ENCODE assay signal across 29 cellular contexts in genomic region chr2:20210462-20210861, GRCh38. TPM values are rescaled to one million over a fixed set of nuclear protein-coding genes. Genes with fewer than 3 reads are reported as not detected.
DNase-seq lines count a peak whose midpoint lies in the region; ATAC-seq and TF ChIP-seq lines count a peak whose summit lies in the region.
"Had no signal": no experiment of that assay in that cellular context is flagged by ENCODE, and none has a peak within 500 bp of the region (broad histone marks: within the 10 kb centered on the region; RNA-seq: fewer than 3 reads in every experiment).

No MANE protein-coding gene starts in this region.

- H3K4me1 ChIP-seq in breast epithelium (peaks cover 7 to 53% of the 10 kb centered on the region in 2 donors), right lobe of liver (peaks cover 0 to 99% (median 40%) of the 10 kb centered on the region in 4 donors), ascending aorta (no peaks in the 10 kb centered on the region)
- H3K4me1 ChIP-seq: left ventricle myocardium inferior, sigmoid colon had no signal

- peaks cover 8% of the 10 kb centered on the region for H3K36me3 Mint-ChIP-seq in type B pancreatic cell
- no peaks in the 10 kb centered on the region for H3K36me3 Mint-ChIP-seq in activated naive CD8-positive, alpha-beta T cell treated with anti-CD3 and anti-CD28 coated beads, Interleukin-2, amount 50 U/mL, for 24 hours (ENCODE audit: low read depth)
- H3K36me3 Mint-ChIP-seq: mesothelial cell of epicardium, naive B cell had no signal

- H3K27ac Mint-ChIP-seq in type B pancreatic cell, result peak overlapping the region; percentile 83
- no peak overlapping the region for H3K27ac Mint-ChIP-seq in activated naive CD8-positive, alpha-beta T cell treated with anti-CD3 and anti-CD28 coated beads, Interleukin-2, amount 50 U/mL, for 24 hours
- H3K27ac Mint-ChIP-seq: activated CD8-positive, alpha-beta T cell treated with anti-CD3 and anti-CD28 coated beads, Interleukin-2, amount 10 ng/mL, durations not matched to agents 7 days and 5 days; activated T-helper 2 cell treated with anti-CD3 and anti-CD28 coated beads, Interferon-gamma antibody, Interleukin-2, Interleukin-4, amounts not matched to agents 10 μg/mL and 5 μg/mL and 100 μg/mL, durations not matched to agents 14 hours and 24 hours and 36 hours; progenitor cell of endocrine pancreas had no signal

- H3K9me3 Mint-ChIP-seq in type B pancreatic cell, result no peaks in the 10 kb centered on the region
- H3K9me3 Mint-ChIP-seq in activated naive CD8-positive, alpha-beta T cell treated with anti-CD3 and anti-CD28 coated beads, Interleukin-2, amount 50 U/mL, for 24 hours, result no peaks in the 10 kb centered on the region
- H3K9me3 Mint-ChIP-seq: activated T-helper 2 cell treated with anti-CD3 and anti-CD28 coated beads, Interferon-gamma antibody, Interleukin-2, Interleukin-4, amounts not matched to agents 10 μg/mL and 5 μg/mL and 100 μg/mL, durations not matched to agents 14 hours and 24 hours and 36 hours; mesothelial cell of epicardium; naive B cell had no signal

- TF ChIP-seq POLR2A in breast epithelium (IDR thresholded peaks at IDR 0.05) (no peak), right lobe of liver (IDR thresholded peaks at IDR 0.05) (peak; percentile 12)

- TF ChIP-seq CTCF in C4-2B (conservative IDR thresholded peaks at IDR 0.05) (no peak), breast epithelium (IDR thresholded peaks at IDR 0.05) (no peak), right lobe of liver (IDR thresholded peaks at IDR 0.05) (no peak), type B pancreatic cell (conservative IDR thresholded peaks at IDR 0.05) (no peak), ascending aorta (IDR thresholded peaks at IDR 0.05) (no peak)

- H3K27ac ChIP-seq in C4-2B (peak overlapping the region; percentile 90), breast epithelium (peak overlapping the region; percentile 92 to 94), right lobe of liver (peak overlapping the region; percentile 90 to 99 (median 98)), ascending aorta (no peak overlapping the region)
- H3K27ac ChIP-seq: brain microvascular endothelial cell, left ventricle myocardium inferior, sigmoid colon, SJSA1 had no signal

- H3K4me1 Mint-ChIP-seq in type B pancreatic cell (ENCODE audit: unreplicated experiment), result peaks cover 57% of the 10 kb centered on the region
- H3K4me1 Mint-ChIP-seq in activated naive CD8-positive, alpha-beta T cell treated with anti-CD3 and anti-CD28 coated beads, Interleukin-2, amount 50 U/mL, for 24 hours, result no peaks in the 10 kb centered on the region

- no peaks in the 10 kb centered on the region for H3K27me3 Mint-ChIP-seq in type B pancreatic cell
- no peaks in the 10 kb centered on the region for H3K27me3 Mint-ChIP-seq in activated naive CD8-positive, alpha-beta T cell treated with anti-CD3 and anti-CD28 coated beads, Interleukin-2, amount 50 U/mL, for 24 hours
- H3K27me3 Mint-ChIP-seq: naive B cell, progenitor cell of endocrine pancreas had no signal

- no peak for ATAC-seq in right lobe of liver
- no peak for ATAC-seq in activated naive CD8-positive, alpha-beta T cell treated with anti-CD3 and anti-CD28 coated beads, Interleukin-2, amount 50 U/mL, for 24 hours
- ATAC-seq: activated CD8-positive, alpha-beta T cell treated with anti-CD3 and anti-CD28 coated beads, Interleukin-2, amount 10 ng/mL, durations not matched to agents 7 days and 5 days had no signal

- no peak overlapping the region for H3K4me3 Mint-ChIP-seq in type B pancreatic cell
- H3K4me3 Mint-ChIP-seq in activated naive CD8-positive, alpha-beta T cell treated with anti-CD3 and anti-CD28 coated beads, Interleukin-2, amount 50 U/mL, for 24 hours, result no peak overlapping the region
- H3K4me3 Mint-ChIP-seq: activated CD8-positive, alpha-beta T cell treated with anti-CD3 and anti-CD28 coated beads, Interleukin-2, amount 10 ng/mL, durations not matched to agents 7 days and 5 days; mesothelial cell of epicardium; naive B cell had no signal

- intact Hi-C loops in breast epithelium (cut with DNase I; ENCODE audit: low total_unique reads) (no loop called here), right lobe of liver (cut with DNase I) (no loop called here), ascending aorta (cut with DNase I) (no loop called here)

- no peaks in the 10 kb centered on the region for H3K36me3 ChIP-seq in breast epithelium
- no peaks in the 10 kb centered on the region for H3K36me3 ChIP-seq in right lobe of liver
- H3K36me3 ChIP-seq in ascending aorta, result no peaks in the 10 kb centered on the region
- H3K36me3 ChIP-seq: brain microvascular endothelial cell, left ventricle myocardium inferior, sigmoid colon, transverse colon had no signal

- DNase-seq in breast epithelium (ENCODE audit: low spot score in 2 of 2) (no peak), right lobe of liver (peak; percentile 46 to 72 (median 66)), type B pancreatic cell (ENCODE audit: extremely low spot score, unreplicated experiment) (no peak), ascending aorta (ENCODE audit: low spot score in 2 of 2) (no peak), NCI-H2227 treated with DMSO at 0.1 percent for 48 hours (lab: John Stamatoyannopoulos, UW) (no peak), NCI-H2196 treated with DMSO at 0.1 percent for 48 hours (lab: John Stamatoyannopoulos, UW; ENCODE audit: unreplicated experiment) (no peak)
- DNase-seq in activated naive CD8-positive, alpha-beta T cell treated with anti-CD3 and anti-CD28 coated beads, Interleukin-2, amount 50 U/mL, for 24 hours, result no peak
- DNase-seq: activated CD4-positive, alpha-beta T cell treated with anti-CD3 and anti-CD28 coated beads for 4 hours; activated CD8-positive, alpha-beta T cell treated with anti-CD3 and anti-CD28 coated beads, Interleukin-2, amount 10 ng/mL, durations not matched to agents 7 days and 5 days; activated naive CD4-positive, alpha-beta T cell treated with anti-CD3 and anti-CD28 coated beads, Interleukin-2, amount 50 U/mL, for 16 hours; AML-193; amniotic stem cell; brain microvascular endothelial cell; H7; Kasumi-1; left ventricle myocardium inferior; naive B cell; NCI-H2107; NCI-H446 treated with DMSO at 0.1 percent for 48 hours; NCI-H82; sigmoid colon; stimulated activated CD4-positive, alpha-beta T cell treated with anti-CD3 and anti-CD28 coated beads, Interleukin-4, amount 100 ng/mL, for 4 hours; T-helper 9 cell; transverse colon had no signal

- no peaks in the 10 kb centered on the region for H3K9me3 ChIP-seq in breast epithelium
- no peaks in the 10 kb centered on the region for H3K9me3 ChIP-seq in right lobe of liver
- no peaks in the 10 kb centered on the region for H3K9me3 ChIP-seq in ascending aorta
- H3K9me3 ChIP-seq: left ventricle myocardium inferior, sigmoid colon, SJSA1, transverse colon had no signal

- no peaks in the 10 kb centered on the region for H3K27me3 ChIP-seq in breast epithelium
- H3K27me3 ChIP-seq in right lobe of liver, result no peaks in the 10 kb centered on the region
- no peaks in the 10 kb centered on the region for H3K27me3 ChIP-seq in ascending aorta
- H3K27me3 ChIP-seq: brain microvascular endothelial cell, sigmoid colon, SJSA1, transverse colon had no signal

- WGBS in right lobe of liver (ENCODE audit: insufficient coverage, low coverage, low lambda C conversion rate, missing lambda C conversion rate), result no CpG with 5 or more reads among the region's 8 CpGs

- H3K4me3 ChIP-seq in breast epithelium, result no peak overlapping the region
- peak overlapping the region in 1 of 3 donors; percentile 40 for H3K4me3 ChIP-seq in right lobe of liver
- H3K4me3 ChIP-seq in ascending aorta, result no peak overlapping the region
- H3K4me3 ChIP-seq: left ventricle myocardium inferior, sigmoid colon, SJSA1, transverse colon had no signal

RNA-seq across cellular contexts. Expression of gene SDC1, which starts 14.5 kb away (rescaled TPM):
- total RNA-seq in breast epithelium (10 to 100 TPM in 2 of 3 donors, 1 to 10 TPM in 1; 2.6 to 51.8 (median 38.7) TPM), right lobe of liver (100 to 1,000 TPM; 260 to 452 (median 415) TPM), type B pancreatic cell (ENCODE audit: low replicate concordance) (164 and 375 TPM in 2 replicates), ascending aorta (0.32 TPM)
- total RNA-seq: activated CD8-positive, alpha-beta T cell treated with anti-CD3 and anti-CD28 coated beads, Interleukin-2, amount 10 ng/mL, durations not matched to agents 7 days and 5 days had no signal

Comparison
In these comparisons a context has a peak if more than half of its experiments do, and no peak if none do; other contexts are left out.
1. H3K27ac ChIP-seq: peak in C4-2B (single experiment), breast epithelium (2 of 2) and right lobe of liver (3 of 3); none in ascending aorta (0 of 2).
2. DNase-seq: peak in right lobe of liver (3 of 3); none in breast epithelium (0 of 2), type B pancreatic cell (single experiment), ascending aorta (0 of 2), activated naive CD8-positive, alpha-beta T cell treated with anti-CD3 and anti-CD28 coated beads, Interleukin-2, amount 50 U/mL, for 24 hours (single experiment), NCI-H2227 treated with DMSO at 0.1 percent for 48 hours (single experiment) and NCI-H2196 treated with DMSO at 0.1 percent for 48 hours (single experiment).